31 cellular contexts compared by ENCODE assay signal in genomic region chr2:221853297-221853696, GRCh38.
"Had no signal": no experiment of that assay in that cellular context is flagged by ENCODE, and none has a peak within 500 bp of the region (broad histone marks: within the 10 kb centered on the region; RNA-seq: fewer than 3 reads in every experiment).

No MANE protein-coding gene starts in this region.

- H3K27me3 Mint-ChIP-seq: activated CD4-positive, alpha-beta memory T cell treated with anti-CD3 and anti-CD28 coated beads for 36 hours; activated CD4-positive, alpha-beta T cell treated with anti-CD3 and anti-CD28 coated beads for 36 hours; activated CD4-positive, alpha-beta T cell treated with anti-CD3 and anti-CD28 coated beads, Interleukin-2, amount 10 ng/mL, durations not matched to agents 24 days and 14 days; activated CD8-positive, alpha-beta memory T cell treated with anti-CD3 and anti-CD28 coated beads, Interleukin-2, amount 10 ng/mL, durations not matched to agents 7 days and 5 days; activated naive CD4-positive, alpha-beta T cell treated with anti-CD3 and anti-CD28 coated beads, Interleukin-2, amount 50 U/mL, for 24 hours; activated naive CD8-positive, alpha-beta T cell treated with anti-CD3 and anti-CD28 coated beads for 36 hours; activated naive CD8-positive, alpha-beta T cell treated with anti-CD3 and anti-CD28 coated beads, Interleukin-2, amount 50 U/mL, for 24 hours; T-helper 17 cell had no signal

- H3K4me1 Mint-ChIP-seq: activated CD4-positive, alpha-beta T cell treated with anti-CD3 and anti-CD28 coated beads for 36 hours; activated CD4-positive, alpha-beta T cell treated with anti-CD3 and anti-CD28 coated beads, Interleukin-2, amount 10 ng/mL, durations not matched to agents 24 days and 14 days; activated CD8-positive, alpha-beta memory T cell treated with anti-CD3 and anti-CD28 coated beads, Interleukin-2, amount 10 ng/mL, durations not matched to agents 7 days and 5 days; activated naive CD4-positive, alpha-beta T cell treated with anti-CD3 and anti-CD28 coated beads, Interleukin-2, amount 50 U/mL, for 24 hours; activated naive CD8-positive, alpha-beta T cell treated with anti-CD3 and anti-CD28 coated beads for 36 hours; activated naive CD8-positive, alpha-beta T cell treated with anti-CD3 and anti-CD28 coated beads, Interleukin-2, amount 50 U/mL, for 24 hours; T-helper 17 cell had no signal

- H3K27me3 ChIP-seq: adrenal gland, body of pancreas, esophagus squamous epithelium, gastroesophageal sphincter had no signal

- H3K27ac ChIP-seq: adrenal gland, body of pancreas, epithelial cell of prostate, esophagus squamous epithelium, gastroesophageal sphincter, heart right ventricle had no signal

- H3K4me1 ChIP-seq: adrenal gland, body of pancreas, esophagus squamous epithelium, gastroesophageal sphincter, heart right ventricle had no signal

- ATAC-seq: activated CD4-positive, alpha-beta T cell treated with anti-CD3 and anti-CD28 coated beads for 36 hours; activated CD8-positive, alpha-beta memory T cell treated with anti-CD3 and anti-CD28 coated beads, Interleukin-2, amount 10 ng/mL, durations not matched to agents 7 days and 5 days; activated CD8-positive, alpha-beta T cell treated with anti-CD3 and anti-CD28 coated beads, Interleukin-2, amount 10 ng/mL, durations not matched to agents 7 days and 5 days; activated naive CD8-positive, alpha-beta T cell treated with anti-CD3 and anti-CD28 coated beads, Interleukin-2, amount 50 U/mL, for 24 hours; body of pancreas; gastroesophageal sphincter; heart right ventricle; T-helper 17 cell had no signal

- H3K36me3 Mint-ChIP-seq: activated CD4-positive, alpha-beta memory T cell treated with anti-CD3 and anti-CD28 coated beads for 36 hours; activated CD8-positive, alpha-beta memory T cell treated with anti-CD3 and anti-CD28 coated beads, Interleukin-2, amount 10 ng/mL, durations not matched to agents 7 days and 5 days; activated naive CD4-positive, alpha-beta T cell treated with anti-CD3 and anti-CD28 coated beads, Interleukin-2, amount 50 U/mL, for 24 hours; activated naive CD8-positive, alpha-beta T cell treated with anti-CD3 and anti-CD28 coated beads for 36 hours had no signal

- H3K4me3 ChIP-seq: adrenal gland, body of pancreas, esophagus squamous epithelium, gastroesophageal sphincter, heart right ventricle had no signal

- H3K9me3 Mint-ChIP-seq: activated CD4-positive, alpha-beta memory T cell treated with anti-CD3 and anti-CD28 coated beads for 36 hours; activated naive CD4-positive, alpha-beta T cell treated with anti-CD3 and anti-CD28 coated beads for 36 hours; activated naive CD4-positive, alpha-beta T cell treated with anti-CD3 and anti-CD28 coated beads, Interleukin-2, amount 50 U/mL, for 24 hours; activated naive CD8-positive, alpha-beta T cell treated with anti-CD3 and anti-CD28 coated beads for 36 hours; T-helper 2 cell treated with Interferon-gamma antibody and Interleukin-4, amounts not matched to agents 5 μg/mL and 100 μg/mL, for 36 hours had no signal

- DNase-seq: activated CD4-positive, alpha-beta memory T cell treated with anti-CD3 and anti-CD28 coated beads for 36 hours; activated CD4-positive, alpha-beta T cell treated with anti-CD3 and anti-CD28 coated beads for 36 hours; activated CD4-positive, alpha-beta T cell treated with anti-CD3 and anti-CD28 coated beads, Interleukin-2, amount 10 ng/mL, durations not matched to agents 24 days and 14 days; activated CD4-positive, CD25-positive, alpha-beta regulatory T cell; activated CD4-positive, CD25-positive, alpha-beta regulatory T cell treated with anti-CD3 and anti-CD28 coated beads, Interleukin-2, amount 50 U/mL, for 72 hours; activated CD8-positive, alpha-beta memory T cell treated with anti-CD3 and anti-CD28 coated beads, Interleukin-2, amount 10 ng/mL, durations not matched to agents 7 days and 5 days; activated CD8-positive, alpha-beta memory T cell treated with anti-CD3 and anti-CD28 coated beads, Interleukin-2, amount 50 U/mL, for 4 hours; activated CD8-positive, alpha-beta T cell treated with anti-CD3 and anti-CD28 coated beads, Interleukin-2, amount 10 ng/mL, durations not matched to agents 7 days and 5 days; activated effector memory CD4-positive, alpha-beta T cell treated with anti-CD3 and anti-CD28 coated beads, Interleukin-2, amount 50 U/mL, for 16 hours; activated naive CD4-positive, alpha-beta T cell treated with anti-CD3 and anti-CD28 coated beads for 36 hours; activated naive CD8-positive, alpha-beta T cell treated with anti-CD3 and anti-CD28 coated beads for 36 hours; activated naive CD8-positive, alpha-beta T cell treated with anti-CD3 and anti-CD28 coated beads, Interleukin-2, amount 50 U/mL, for 24 hours; activated T-cell treated with anti-CD3 and anti-CD28 coated beads, Interleukin-2, amount 50 U/mL, for 1 hour; activated T-cell treated with anti-CD3 and anti-CD28 coated beads, Interleukin-2, amount 50 U/mL, for 48 hours; adrenal gland; amygdala; aorta; body of pancreas; caudate nucleus; effector CD8-positive, alpha-beta T cell; esophagus squamous epithelium; foreskin melanocyte; heart right ventricle; T-helper 17 cell; T1000 had no signal

- H3K4me3 Mint-ChIP-seq: activated CD4-positive, alpha-beta memory T cell treated with anti-CD3 and anti-CD28 coated beads for 36 hours; activated CD4-positive, alpha-beta T cell treated with anti-CD3 and anti-CD28 coated beads for 36 hours; activated CD4-positive, alpha-beta T cell treated with anti-CD3 and anti-CD28 coated beads, Interleukin-2, amount 10 ng/mL, durations not matched to agents 24 days and 14 days; activated CD8-positive, alpha-beta memory T cell treated with anti-CD3 and anti-CD28 coated beads, Interleukin-2, amount 10 ng/mL, durations not matched to agents 7 days and 5 days; activated CD8-positive, alpha-beta T cell treated with anti-CD3 and anti-CD28 coated beads, Interleukin-2, amount 10 ng/mL, durations not matched to agents 7 days and 5 days; activated naive CD4-positive, alpha-beta T cell treated with anti-CD3 and anti-CD28 coated beads for 36 hours; activated naive CD4-positive, alpha-beta T cell treated with anti-CD3 and anti-CD28 coated beads, Interleukin-2, amount 50 U/mL, for 24 hours; activated naive CD8-positive, alpha-beta T cell treated with anti-CD3 and anti-CD28 coated beads for 36 hours; activated naive CD8-positive, alpha-beta T cell treated with anti-CD3 and anti-CD28 coated beads, Interleukin-2, amount 50 U/mL, for 24 hours; activated T-helper 1 cell treated with anti-CD3 and anti-CD28 coated beads, Interleukin-12 subunit alpha, Interleukin-12 subunit beta, Interleukin-2, Interleukin-4 antibody, amounts not matched to agents 30 ng/mL and 10 ng/mL and 1 ng/mL, durations not matched to agents 14 hours and 24 hours and 36 hours; T-helper 17 cell; T-helper 2 cell treated with Interferon-gamma antibody and Interleukin-4, amounts not matched to agents 5 μg/mL and 100 μg/mL, for 36 hours had no signal

- H3K9me3 ChIP-seq: adrenal gland, body of pancreas, esophagus squamous epithelium, gastroesophageal sphincter had no signal

- H3K36me3 ChIP-seq: adrenal gland, esophagus squamous epithelium, gastroesophageal sphincter, heart right ventricle had no signal

- H3K27ac Mint-ChIP-seq: activated CD4-positive, alpha-beta memory T cell treated with anti-CD3 and anti-CD28 coated beads for 36 hours; activated CD4-positive, alpha-beta T cell treated with anti-CD3 and anti-CD28 coated beads for 36 hours; activated CD4-positive, alpha-beta T cell treated with anti-CD3 and anti-CD28 coated beads, Interleukin-2, amount 10 ng/mL, durations not matched to agents 24 days and 14 days; activated CD8-positive, alpha-beta memory T cell treated with anti-CD3 and anti-CD28 coated beads, Interleukin-2, amount 10 ng/mL, durations not matched to agents 7 days and 5 days; activated CD8-positive, alpha-beta T cell treated with anti-CD3 and anti-CD28 coated beads, Interleukin-2, amount 10 ng/mL, durations not matched to agents 7 days and 5 days; activated naive CD4-positive, alpha-beta T cell treated with anti-CD3 and anti-CD28 coated beads for 36 hours; activated naive CD4-positive, alpha-beta T cell treated with anti-CD3 and anti-CD28 coated beads, Interleukin-2, amount 50 U/mL, for 24 hours; activated naive CD8-positive, alpha-beta T cell treated with anti-CD3 and anti-CD28 coated beads for 36 hours; activated naive CD8-positive, alpha-beta T cell treated with anti-CD3 and anti-CD28 coated beads, Interleukin-2, amount 50 U/mL, for 24 hours; activated T-helper 1 cell treated with anti-CD3 and anti-CD28 coated beads, Interleukin-12 subunit alpha, Interleukin-12 subunit beta, Interleukin-2, Interleukin-4 antibody, amounts not matched to agents 30 ng/mL and 10 ng/mL and 1 ng/mL, durations not matched to agents 14 hours and 24 hours and 36 hours; activated T-helper 2 cell treated with anti-CD3 and anti-CD28 coated beads, Interferon-gamma antibody, Interleukin-2, Interleukin-4, amounts not matched to agents 10 μg/mL and 5 μg/mL and 100 μg/mL, durations not matched to agents 14 hours and 24 hours and 36 hours; T-helper 17 cell; T-helper 2 cell treated with Interferon-gamma antibody and Interleukin-4, amounts not matched to agents 5 μg/mL and 100 μg/mL, for 36 hours had no signal
